8 cellular contexts compared by ENCODE assay signal in the genomic region with DNA sequence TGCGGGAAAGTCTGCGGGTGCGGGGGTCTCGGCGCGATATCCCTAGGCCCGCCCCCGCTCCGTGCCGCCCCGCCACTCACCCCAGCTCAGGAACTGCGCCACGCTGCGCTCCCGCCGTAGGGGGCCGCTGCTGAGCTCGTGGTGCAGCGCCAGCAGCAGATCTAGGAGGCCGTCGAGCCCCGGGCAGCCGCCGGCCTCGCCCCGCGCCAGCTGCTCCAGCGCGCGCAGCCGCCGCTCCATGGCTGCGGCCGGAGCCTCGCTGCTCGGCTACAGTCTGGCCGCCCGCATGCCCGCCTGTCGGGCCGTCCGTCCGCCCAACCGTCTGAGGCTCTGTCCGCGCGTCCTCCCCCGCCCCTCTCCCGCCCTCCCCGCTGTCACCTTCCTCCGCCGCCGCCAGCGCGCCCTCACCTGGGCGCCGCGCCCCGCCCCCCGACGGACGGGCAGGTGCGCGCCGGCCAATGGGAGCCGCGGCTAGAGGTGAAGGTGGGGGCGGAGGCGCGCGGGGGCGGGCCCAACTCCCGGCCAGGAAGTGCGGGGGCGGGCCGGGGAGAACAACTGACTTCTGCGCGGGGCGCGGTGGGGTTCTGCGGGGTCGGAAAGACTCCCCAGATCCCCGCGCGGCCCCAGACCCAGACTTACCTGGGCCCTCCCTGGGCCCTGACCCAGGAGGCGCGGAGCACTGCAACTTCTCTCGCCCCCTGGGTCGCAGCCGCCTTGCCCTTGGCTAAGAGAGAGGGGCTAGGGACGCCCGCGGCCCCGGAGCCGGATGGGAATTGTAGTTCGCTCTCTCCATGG. TPM values are rescaled to one million over a fixed set of nuclear protein-coding genes. Genes with fewer than 3 reads are reported as not detected.
DNase-seq lines count a peak whose midpoint lies in the region; TF ChIP-seq lines count a peak whose summit lies in the region.

A gene with protein sequence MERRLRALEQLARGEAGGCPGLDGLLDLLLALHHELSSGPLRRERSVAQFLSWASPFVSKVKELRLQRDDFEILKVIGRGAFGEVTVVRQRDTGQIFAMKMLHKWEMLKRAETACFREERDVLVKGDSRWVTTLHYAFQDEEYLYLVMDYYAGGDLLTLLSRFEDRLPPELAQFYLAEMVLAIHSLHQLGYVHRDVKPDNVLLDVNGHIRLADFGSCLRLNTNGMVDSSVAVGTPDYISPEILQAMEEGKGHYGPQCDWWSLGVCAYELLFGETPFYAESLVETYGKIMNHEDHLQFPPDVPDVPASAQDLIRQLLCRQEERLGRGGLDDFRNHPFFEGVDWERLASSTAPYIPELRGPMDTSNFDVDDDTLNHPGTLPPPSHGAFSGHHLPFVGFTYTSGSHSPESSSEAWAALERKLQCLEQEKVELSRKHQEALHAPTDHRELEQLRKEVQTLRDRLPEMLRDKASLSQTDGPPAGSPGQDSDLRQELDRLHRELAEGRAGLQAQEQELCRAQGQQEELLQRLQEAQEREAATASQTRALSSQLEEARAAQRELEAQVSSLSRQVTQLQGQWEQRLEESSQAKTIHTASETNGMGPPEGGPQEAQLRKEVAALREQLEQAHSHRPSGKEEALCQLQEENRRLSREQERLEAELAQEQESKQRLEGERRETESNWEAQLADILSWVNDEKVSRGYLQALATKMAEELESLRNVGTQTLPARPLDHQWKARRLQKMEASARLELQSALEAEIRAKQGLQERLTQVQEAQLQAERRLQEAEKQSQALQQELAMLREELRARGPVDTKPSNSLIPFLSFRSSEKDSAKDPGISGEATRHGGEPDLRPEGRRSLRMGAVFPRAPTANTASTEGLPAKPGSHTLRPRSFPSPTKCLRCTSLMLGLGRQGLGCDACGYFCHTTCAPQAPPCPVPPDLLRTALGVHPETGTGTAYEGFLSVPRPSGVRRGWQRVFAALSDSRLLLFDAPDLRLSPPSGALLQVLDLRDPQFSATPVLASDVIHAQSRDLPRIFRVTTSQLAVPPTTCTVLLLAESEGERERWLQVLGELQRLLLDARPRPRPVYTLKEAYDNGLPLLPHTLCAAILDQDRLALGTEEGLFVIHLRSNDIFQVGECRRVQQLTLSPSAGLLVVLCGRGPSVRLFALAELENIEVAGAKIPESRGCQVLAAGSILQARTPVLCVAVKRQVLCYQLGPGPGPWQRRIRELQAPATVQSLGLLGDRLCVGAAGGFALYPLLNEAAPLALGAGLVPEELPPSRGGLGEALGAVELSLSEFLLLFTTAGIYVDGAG (N-terminal part only) (minus strand): TSS at position 324 of the 795 bp plus-strand sequence. CDS start 84 bp downstream, at position 240.

- H3K36me3 Mint-ChIP-seq in MCF 10A (ENCODE audit: insufficient read depth, unreplicated experiment) = peaks cover 20% of the 10 kb centered on the region

- H3K9me3 Mint-ChIP-seq in MCF 10A (ENCODE audit: unreplicated experiment) = no peaks in the 10 kb centered on the region

- H3K27me3 Mint-ChIP-seq in MCF 10A (ENCODE audit: insufficient read depth, unreplicated experiment) = no peaks in the 10 kb centered on the region

- CTCF ChIA-PET in MCF 10A (lab: Yijun Ruan, JAX) = interaction anchor here (0.5 to 15.7 kb wide), 15 partner anchors 9 to 516 kb away, joined by 3 to 286 read pairs (median 5); partner anchors contain the start of genes ARL2, EHD1 and ZNHIT2

- intact Hi-C loops in MCF 10A (cut with micrococcal nuclease) = loop anchor here (2.0 kb wide), 1 partner anchor 42 kb away; the partner anchor contains the start of gene MAP4K2

- H3K27ac Mint-ChIP-seq in MCF 10A (ENCODE audit: low read depth, unreplicated experiment) = peak within 1 kb of the TSS; percentile 29

- no peaks in the 10 kb centered on the region for H3K9me3 ChIP-seq in iPS-18c (ENCODE audit: control insufficient read depth, insufficient read depth, low read length)

- no TSS peak for BruUV-seq in MCF 10A (replicated peaks; lab: Mats Ljungman, UMichigan)

- H3K4me3 Mint-ChIP-seq in MCF 10A (ENCODE audit: unreplicated experiment) = peak within 1 kb of the TSS; percentile 77

- DNase-seq in activated T-cell treated with anti-CD3 and anti-CD28 coated beads for 1 hour (ENCODE audit: low read depth) = peak; percentile 58
- DNase-seq in activated T-cell treated with anti-CD3 and anti-CD28 coated beads for 4 hours = no peak
- DNase-seq in NCI-H187 (lab: John Stamatoyannopoulos, UW) = peak; percentile 78 to 91
- peak; percentile 65 for DNase-seq in T-helper 9 cell
- DNase-seq in MCF 10A (ENCODE audit: unreplicated experiment) = peak; percentile 81
- DNase-seq in stimulated activated CD4-positive, alpha-beta T cell treated with anti-CD3 and anti-CD28 coated beads, Interleukin-1b, Interleukin-23, amount 100 ng/mL, for 48 hours = peak; percentile 57
- no peak for DNase-seq in cerebellar nuclear complex (lab: John Stamatoyannopoulos, UW)

- TF ChIP-seq CTCF in MCF 10A (IDR thresholded peaks at IDR 0.05; ENCODE audit: unreplicated experiment) = peak; percentile 64

- POLR2A ChIA-PET in MCF 10A (lab: Yijun Ruan, JAX) = interaction anchor here (0.6 to 2.4 kb wide), 18 partner anchors 10 to 337 kb away, joined by 3 to 21 read pairs (median 5); partner anchors contain the start of genes CAPN1, EHD1, SF1 and SYVN1

- H3K4me1 Mint-ChIP-seq in MCF 10A (ENCODE audit: insufficient read depth, unreplicated experiment) = peaks cover 33% of the 10 kb centered on the region

- H3K4me3 ChIP-seq in iPS-18c (ENCODE audit: insufficient read depth, low read depth, low read length) = peak within 1 kb of the TSS; percentile 74

RNA-seq across cellular contexts. Expression of the gene that starts here (rescaled TPM):
- total RNA-seq in MCF 10A (2022) = 3.0 and 3.7 TPM in 2 replicates

Comparison
In these comparisons a context has a peak if more than half of its experiments do, and no peak if none do; other contexts are left out.
1. DNase-seq: peak in activated T-cell treated with anti-CD3 and anti-CD28 coated beads for 1 hour (single experiment), NCI-H187 (2 of 2), T-helper 9 cell (single experiment), MCF 10A (single experiment) and stimulated activated CD4-positive, alpha-beta T cell treated with anti-CD3 and anti-CD28 coated beads, Interleukin-1b, Interleukin-23, amount 100 ng/mL, for 48 hours (single experiment); none in activated T-cell treated with anti-CD3 and anti-CD28 coated beads for 4 hours (single experiment) and cerebellar nuclear complex (0 of 2).